8 cellular contexts compared by ENCODE assay signal in genomic region chr6:147204843-147205311, GRCh38. TPM values are rescaled to one million over a fixed set of nuclear protein-coding genes. Genes with fewer than 3 reads are reported as not detected.
A peak's percentile ranks its signal among the peaks of the same experiment; 100 is the strongest.
DNase-seq lines count a peak whose midpoint lies in the region; ATAC-seq and TF ChIP-seq lines count a peak whose summit lies in the region.

No MANE protein-coding gene starts in this region.

- H3K27me3 Mint-ChIP-seq in Caco-2 (ENCODE audit: insufficient read depth, unreplicated experiment) (no peaks in the 10 kb centered on the region), naive B cell (no peaks in the 10 kb centered on the region)
- H3K27me3 Mint-ChIP-seq in dendritic cell treated with granulocyte-macrophage colony-stimulating factor and Interleukin-4, amounts not matched to agents 40 ng/mL and 50 ng/mL, for 4 days, result no peaks in the 10 kb centered on the region

- POLR2A ChIA-PET in Caco-2 (lab: Charles Lee), result no interaction called here

- no peak for TF ChIP-seq CTCF in Caco-2 (IDR thresholded peaks at IDR 0.05; ENCODE audit: insufficient read depth in 1 of 2, low read depth in 1 of 2, low read length in 1 of 2, severe bottlenecking in 1 of 2, unreplicated experiment in 1 of 2)

- H3K4me3 Mint-ChIP-seq in Caco-2 (ENCODE audit: unreplicated experiment) (peak overlapping the region; percentile 98), naive B cell (peak overlapping the region; percentile 91 to 98 (median 94))
- H3K4me3 Mint-ChIP-seq in dendritic cell treated with granulocyte-macrophage colony-stimulating factor and Interleukin-4, amounts not matched to agents 40 ng/mL and 50 ng/mL, for 4 days, result peak overlapping the region; percentile 98

- H3K4me3 ChIP-seq in Caco-2 (ENCODE audit: low read depth, low read length), result peak overlapping the region; percentile 69

- DNase-seq in Caco-2, result no peak
- DNase-seq in M059J (ENCODE audit: low read depth), result peak; percentile 20
- no peak for DNase-seq in naive B cell
- DNase-seq in NCI-H446 (lab: John Stamatoyannopoulos, UW), result no peak

- H3K36me3 ChIP-seq in Caco-2 (ENCODE audit: control insufficient read depth, insufficient read depth, low read length), result no peaks in the 10 kb centered on the region

- no peaks in the 10 kb centered on the region for H3K27me3 ChIP-seq in Caco-2 (replicated peaks; ENCODE audit: control insufficient read depth, insufficient read depth, low read length)

- no peaks in the 10 kb centered on the region for H3K9me3 Mint-ChIP-seq in Caco-2 (ENCODE audit: unreplicated experiment)
- H3K9me3 Mint-ChIP-seq in dendritic cell treated with granulocyte-macrophage colony-stimulating factor and Interleukin-4, amounts not matched to agents 40 ng/mL and 50 ng/mL, for 4 days, result no peaks in the 10 kb centered on the region
- no peaks in the 10 kb centered on the region for H3K9me3 Mint-ChIP-seq in naive B cell

- no peaks in the 10 kb centered on the region for H3K9me3 ChIP-seq in Caco-2

- H3K4me1 ChIP-seq in Caco-2, result peaks cover 11% of the 10 kb centered on the region; the same call in 1 of the 2 replicates

- ATAC-seq in naive B cell (ENCODE audit: low read depth in 2 of 2) (no peak), GM18909 (IDR thresholded peaks at IDR 0.05; ENCODE audit: poor library complexity, unreplicated experiment) (no peak), GM19463 (IDR thresholded peaks at IDR 0.05; ENCODE audit: unreplicated experiment) (no peak)
- ATAC-seq in activated CD4-positive, CD25-positive, alpha-beta regulatory T cell treated with anti-CD3 and anti-CD28 coated beads, Interleukin-2, amount 50 U/mL, for 24 hours, result no peak

- H3K36me3 Mint-ChIP-seq in Caco-2 (ENCODE audit: insufficient read depth, unreplicated experiment) (peaks cover 5% of the 10 kb centered on the region), naive B cell (no peaks in the 10 kb centered on the region)
- peaks cover 25% of the 10 kb centered on the region for H3K36me3 Mint-ChIP-seq in dendritic cell treated with granulocyte-macrophage colony-stimulating factor and Interleukin-4, amounts not matched to agents 40 ng/mL and 50 ng/mL, for 4 days (ENCODE audit: low read depth)

- H3K27ac Mint-ChIP-seq in Caco-2 (ENCODE audit: unreplicated experiment) (peak overlapping the region; percentile 94), naive B cell (peak overlapping the region; percentile 75 to 95 (median 90))
- peak overlapping the region; percentile 94 for H3K27ac Mint-ChIP-seq in dendritic cell treated with granulocyte-macrophage colony-stimulating factor and Interleukin-4, amounts not matched to agents 40 ng/mL and 50 ng/mL, for 4 days

- CTCF ChIA-PET in Caco-2 (lab: Charles Lee), result no interaction called here

- intact Hi-C loops in Caco-2 (cut with micrococcal nuclease; ENCODE audit: unreplicated experiment), result loop anchor here (5.0 kb wide), 2 partner anchors 123 to 143 kb away; no protein-coding TSS in a partner anchor
- intact Hi-C loops in dendritic cell treated with granulocyte-macrophage colony-stimulating factor and Interleukin-4, amounts not matched to agents 40 ng/mL and 50 ng/mL, for 4 days (cut with micrococcal nuclease), result loop anchor here (5.0 to 10.0 kb wide), 3 partner anchors 348 to 1470 kb away; partner anchors contain the start of genes EPM2A and SHPRH

- H3K4me1 Mint-ChIP-seq in Caco-2 (ENCODE audit: low read depth, unreplicated experiment) (peaks cover 14% of the 10 kb centered on the region), naive B cell (peaks cover 22 to 32% (median 23%) of the 10 kb centered on the region in 3 donors)
- H3K4me1 Mint-ChIP-seq in dendritic cell treated with granulocyte-macrophage colony-stimulating factor and Interleukin-4, amounts not matched to agents 40 ng/mL and 50 ng/mL, for 4 days (ENCODE audit: low read depth), result peaks cover 41% of the 10 kb centered on the region

- TSS peak; percentile 23 for BruUV-seq in Caco-2 (replicated peaks; lab: Mats Ljungman, UMichigan)

RNA-seq across cellular contexts. Expression of gene STXBP5, which starts 0.7 kb away (rescaled TPM):
- total RNA-seq in Caco-2 (2022), result 17.7 and 17.9 TPM in 2 replicates
- total RNA-seq in M059J (2014; rRNA removed; shearing (Covaris generic)), result 19.7 and 38.0 TPM in 2 replicates
- 1 to 10 TPM; 2.2 to 5.0 (median 2.9) TPM for polyA plus RNA-seq in naive B cell (ENCODE audit: low read depth in 6 of 6)
